31 cellular contexts compared by ENCODE assay signal in the genomic region with DNA sequence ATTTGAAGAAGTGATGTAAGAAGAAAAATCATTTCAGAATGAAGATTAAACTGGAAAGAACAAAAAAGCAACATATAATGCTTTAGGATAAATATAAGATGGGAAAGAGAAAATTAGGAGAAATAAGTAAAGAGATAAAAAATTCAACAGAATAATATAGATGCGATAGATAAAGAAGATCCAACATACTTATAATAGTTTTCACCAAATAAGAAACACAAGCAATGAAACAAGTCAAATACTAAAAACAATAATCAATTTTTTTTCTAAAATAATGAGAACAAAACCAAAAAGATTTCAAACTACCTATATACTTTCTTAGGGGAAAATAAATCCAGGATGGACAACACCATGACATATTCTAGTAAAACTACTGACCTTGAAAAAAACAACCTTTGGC. TPM values are rescaled to one million over a fixed set of nuclear protein-coding genes. Genes with fewer than 3 reads are reported as not detected.
"Had no signal": no experiment of that assay in that cellular context is flagged by ENCODE, and none has a peak within 500 bp of the region (broad histone marks: within the 10 kb centered on the region; RNA-seq: fewer than 3 reads in every experiment).

No MANE protein-coding gene starts in this region.

- FAIRE-seq: astrocyte, bronchial epithelial cell, endothelial cell of umbilical vein had no signal

- H3K4me3 ChIP-seq: heart left ventricle had no signal

- H3K27ac ChIP-seq: brain microvascular endothelial cell, epithelial cell of prostate, gastrocnemius medialis, heart left ventricle had no signal

- H3K9me3 ChIP-seq: gastrocnemius medialis had no signal

- DNase-seq: activated CD4-positive, alpha-beta memory T cell treated with anti-CD3 and anti-CD28 coated beads, Interleukin-2, amount 10 ng/mL, durations not matched to agents 7 days and 5 days; activated CD4-positive, alpha-beta T cell treated with anti-CD3 and anti-CD28 coated beads for 36 hours; activated CD4-positive, alpha-beta T cell treated with anti-CD3 and anti-CD28 coated beads, Interleukin-2, amount 10 ng/mL, durations not matched to agents 24 days and 14 days; activated CD4-positive, CD25-positive, alpha-beta regulatory T cell; activated CD4-positive, CD25-positive, alpha-beta regulatory T cell treated with anti-CD3 and anti-CD28 coated beads, Interleukin-2, amount 50 U/mL, for 72 hours; activated CD8-positive, alpha-beta memory T cell treated with anti-CD3 and anti-CD28 coated beads, Interleukin-2, amount 50 U/mL, for 48 hours; activated gamma-delta T cell; activated naive CD4-positive, alpha-beta T cell; activated naive CD4-positive, alpha-beta T cell treated with anti-CD3 and anti-CD28 coated beads, Interleukin-2, amount 10 ng/mL, durations not matched to agents 7 days and 5 days; activated naive CD8-positive, alpha-beta T cell treated with anti-CD3 and anti-CD28 coated beads, Interleukin-2, amount 10 ng/mL, durations not matched to agents 7 days and 5 days; activated T-cell treated with anti-CD3 and anti-CD28 coated beads for 4 hours; activated T-cell treated with anti-CD3 and anti-CD28 coated beads, Interleukin-2, amount 50 U/mL, for 24 hours; activated T-cell treated with anti-CD3 and anti-CD28 coated beads, Interleukin-2, amount 50 U/mL, for 72 hours; amniotic stem cell; anterior cingulate cortex; brain microvascular endothelial cell; cortex of kidney; dermis blood vessel endothelial cell; effector CD4-positive, alpha-beta T cell; effector memory CD8-positive, alpha-beta T cell; foreskin fibroblast; gastrocnemius medialis; glutamatergic neuron; heart left ventricle; T-helper 2 cell had no signal

- H3K36me3 ChIP-seq: brain microvascular endothelial cell, gastrocnemius medialis, heart left ventricle had no signal

- H3K4me1 ChIP-seq: gastrocnemius medialis, heart left ventricle had no signal

- H3K27me3 ChIP-seq: brain microvascular endothelial cell, gastrocnemius medialis, heart left ventricle had no signal

RNA-seq across cellular contexts. Expression of a gene that starts 10.1 kb away (rescaled TPM):
- total RNA-seq: activated CD4-positive, alpha-beta memory T cell treated with anti-CD3 and anti-CD28 coated beads, Interleukin-2, amount 10 ng/mL, durations not matched to agents 7 days and 5 days; activated CD4-positive, alpha-beta T cell treated with anti-CD3 and anti-CD28 coated beads for 36 hours; activated CD4-positive, alpha-beta T cell treated with anti-CD3 and anti-CD28 coated beads, Interleukin-2, amount 10 ng/mL, durations not matched to agents 24 days and 14 days; activated naive CD4-positive, alpha-beta T cell treated with anti-CD3 and anti-CD28 coated beads, Interleukin-2, amount 50 U/mL, for 72 hours; activated naive CD8-positive, alpha-beta T cell treated with anti-CD3 and anti-CD28 coated beads, Interleukin-2, amount 10 ng/mL, durations not matched to agents 7 days and 5 days; activated T-cell treated with anti-CD3 and anti-CD28 coated beads, Interleukin-2, amount 50 U/mL, for 72 hours; bronchial epithelial cell; dermis blood vessel endothelial cell; T-helper 1 cell treated with Interleukin-12 subunit alpha and Interleukin-12 subunit beta and Interleukin-4 antibody, amounts not matched to agents 30 ng/mL and 1 ng/mL, for 36 hours had no signal
